ENCODE assay signal across 31 cellular contexts in the genomic region with DNA sequence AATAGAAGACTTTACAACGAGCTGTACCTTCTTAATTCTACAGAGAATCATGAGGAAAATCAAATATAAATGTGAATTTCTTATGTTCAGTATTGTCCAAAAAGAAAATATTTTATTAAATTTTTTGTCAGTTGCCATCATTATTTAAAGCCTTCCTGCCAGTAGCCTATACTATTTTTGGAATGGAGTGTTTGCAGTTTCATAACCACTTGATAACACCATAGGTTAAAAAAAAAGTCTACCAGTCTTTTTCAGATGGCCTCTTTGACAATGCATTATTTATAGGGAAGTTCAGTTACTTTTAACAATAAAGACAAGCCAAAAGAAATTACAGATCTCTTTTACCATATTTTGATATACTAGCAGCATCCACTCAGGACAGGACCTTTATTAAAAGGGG.
"Had no signal": no experiment of that assay in that cellular context is flagged by ENCODE, and none has a peak within 500 bp of the region (broad histone marks: within the 10 kb centered on the region; RNA-seq: fewer than 3 reads in every experiment).

No MANE protein-coding gene starts in this region.

- DNase-seq: activated CD4-positive, alpha-beta T cell treated with anti-CD3 and anti-CD28 coated beads for 36 hours; activated CD4-positive, alpha-beta T cell treated with anti-CD3 and anti-CD28 coated beads, Interleukin-2, amount 50 U/mL, for 48 hours; activated CD4-positive, CD25-positive, alpha-beta regulatory T cell; activated CD8-positive, alpha-beta memory T cell treated with anti-CD3 and anti-CD28 coated beads for 24 hours; activated effector memory CD4-positive, alpha-beta T cell treated with anti-CD3 and anti-CD28 coated beads, Interleukin-2, amount 50 U/mL, for 16 hours; activated naive CD4-positive, alpha-beta T cell treated with anti-CD3 and anti-CD28 coated beads for 36 hours; activated naive CD8-positive, alpha-beta T cell treated with anti-CD3 and anti-CD28 coated beads for 36 hours; adrenal gland; aorta; body of pancreas; cerebellar nuclear complex; colonic mucosa; effector CD8-positive, alpha-beta T cell; esophagus squamous epithelium; foreskin melanocyte; naive B cell; nephron progenitor cell; pancreas; stimulated activated CD4-positive, alpha-beta T cell treated with anti-CD3 and anti-CD28 coated beads, Interleukin-1b, Interleukin-23, amount 100 ng/mL, for 48 hours; stimulated activated CD4-positive, alpha-beta T cell treated with anti-CD3 and anti-CD28 coated beads, Interleukin-4, amount 100 ng/mL, for 4 hours; stimulated activated CD8-positive, alpha-beta memory T cell treated with anti-CD3 and anti-CD28 coated beads, Interleukin-4, amount 100 ng/mL, for 48 hours; stimulated activated naive CD8-positive, alpha-beta T cell treated with anti-CD3 and anti-CD28 coated beads, Interleukin-15, amount 100 ng/mL, for 72 hours; substantia nigra; upper lobe of left lung had no signal

- H3K4me3 ChIP-seq: adrenal gland, body of pancreas, colonic mucosa, esophagus squamous epithelium, pancreas, prostate gland, smooth muscle cell, upper lobe of left lung, vagina had no signal

- H3K4me1 ChIP-seq: adrenal gland, body of pancreas, colonic mucosa, esophagus squamous epithelium, pancreas, prostate gland, upper lobe of left lung, vagina had no signal

- ATAC-seq: activated CD4-positive, alpha-beta T cell treated with anti-CD3 and anti-CD28 coated beads for 36 hours; body of pancreas; pancreas; stimulated activated memory B cell treated with anti-CD40 and anti-IgM and Interleukin-4, amounts not matched to agents 10 μg/mL and 1 μg/mL and 100 μg/mL, for 72 hours; stimulated activated naive CD8-positive, alpha-beta T cell treated with anti-CD3 and anti-CD28 coated beads, Interleukin-15, amount 100 ng/mL, for 72 hours had no signal

- H3K27ac ChIP-seq: adrenal gland, body of pancreas, colonic mucosa, epithelial cell of prostate, esophagus squamous epithelium, neutrophil, pancreas, prostate gland, upper lobe of left lung, vagina had no signal

- H3K9me3 ChIP-seq: adrenal gland, body of pancreas, colonic mucosa, neutrophil, pancreas, prostate gland, upper lobe of left lung, vagina had no signal

- H3K4me2 ChIP-seq: smooth muscle cell had no signal

- FAIRE-seq: endometrium, pancreas had no signal

- H3K27me3 ChIP-seq: adrenal gland, body of pancreas, colonic mucosa, esophagus squamous epithelium, neutrophil, pancreas, upper lobe of left lung, vagina had no signal

- H3K36me3 ChIP-seq: adrenal gland, colonic mucosa, esophagus squamous epithelium, neutrophil, pancreas, prostate gland, upper lobe of left lung, vagina had no signal
